In the genomic region with DNA sequence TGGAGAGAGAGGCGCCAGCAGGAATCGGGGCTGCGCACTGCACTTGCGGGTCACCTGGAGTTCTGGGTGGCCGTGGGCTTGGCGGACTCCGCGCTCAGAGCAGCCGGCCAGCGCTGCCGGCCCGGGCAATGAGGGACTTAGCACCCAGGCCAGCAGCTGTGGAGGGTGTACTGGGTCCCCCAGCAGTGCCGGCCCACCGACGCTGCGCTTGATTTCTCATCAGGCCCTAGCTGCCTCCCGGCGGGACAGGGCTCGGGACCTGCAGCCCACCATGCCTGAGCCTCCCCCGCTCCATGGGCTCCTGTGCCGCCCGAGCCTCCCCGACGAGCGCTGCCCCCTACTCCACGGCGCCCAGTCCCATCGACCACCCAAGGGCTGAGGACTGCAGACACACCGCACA, we compare ENCODE assay signal across 8 cellular contexts.
"Had no signal": no experiment of that assay in that cellular context is flagged by ENCODE, and none has a peak within 500 bp of the region (broad histone marks: within the 10 kb centered on the region; RNA-seq: fewer than 3 reads in every experiment).

No MANE protein-coding gene starts in this region.

- H3K4me2 ChIP-seq: GM23338 had no signal

- H3K4me3 Mint-ChIP-seq: GM23338, H9, HFFc6 had no signal

- H3K4me3 ChIP-seq: GM23248, GM23338, HAP-1 had no signal

- DNase-seq: GM23248, GOT3, H7, H9, HCEC 1CT, HFFc6 had no signal

- H3K4me1 Mint-ChIP-seq: GM23338, H9 had no signal

- H3K9me3 ChIP-seq: HAP-1 had no signal

- H3K36me3 ChIP-seq: HAP-1 had no signal

- H3K9ac ChIP-seq: GM23248 had no signal

- H3K9me3 Mint-ChIP-seq: GM23338, H9 had no signal

- H3K27ac Mint-ChIP-seq: GM23338, H9, HFFc6 had no signal

- H3K4me1 ChIP-seq: HAP-1 had no signal

- H3K27ac ChIP-seq: GM23248 had no signal

- H2AFZ ChIP-seq: GM23248, GM23338 had no signal
